8 cellular contexts compared by ENCODE assay signal in genomic region chr11:67374571-67375276, GRCh38. TPM values are rescaled to one million over a fixed set of nuclear protein-coding genes. Genes with fewer than 3 reads are reported as not detected.
DNase-seq lines count a peak whose midpoint lies in the region; ATAC-seq and TF ChIP-seq lines count a peak whose summit lies in the region.

No MANE protein-coding gene starts in this region.

- H3K36me3 ChIP-seq in HUES64 (ENCODE audit: insufficient read depth, low read length) = no peaks in the 10 kb centered on the region
- no peaks in the 10 kb centered on the region for H3K36me3 ChIP-seq in naive thymus-derived CD4-positive, alpha-beta T cell (ENCODE audit: control insufficient read depth in 2 of 3, insufficient read depth in 3 of 3, low read length in 3 of 3)

- H3K27ac ChIP-seq in HUES64 (ENCODE audit: low read depth, low read length) = peak overlapping the region; percentile 75
- no peak overlapping the region for H3K27ac ChIP-seq in naive thymus-derived CD4-positive, alpha-beta T cell (ENCODE audit: low read depth, low read length)

- no peaks in the 10 kb centered on the region for H3K9me3 ChIP-seq in HUES64 (ENCODE audit: insufficient read depth, low read depth, low read length)
- H3K9me3 ChIP-seq in naive thymus-derived CD4-positive, alpha-beta T cell (ENCODE audit: control insufficient read depth in 2 of 3, low read length in 3 of 3) = no peaks in the 10 kb centered on the region

- H3K27me3 Mint-ChIP-seq in naive thymus-derived CD4-positive, alpha-beta T cell = peaks cover 0 to 54% (median 14%) of the 10 kb centered on the region in 5 donors

- H3K36me3 Mint-ChIP-seq in naive thymus-derived CD4-positive, alpha-beta T cell = peaks cover 0 to 3% (median 0%) of the 10 kb centered on the region in 5 donors

- peaks cover 17 to 35% (median 27%) of the 10 kb centered on the region in 7 donors for H3K4me1 Mint-ChIP-seq in naive thymus-derived CD4-positive, alpha-beta T cell

- H3K4me3 ChIP-seq in AG09309 (ENCODE audit: control insufficient read depth, low read depth, low read length) = peak overlapping the region; percentile 23
- H3K4me3 ChIP-seq in HUES64 (ENCODE audit: low read length) = peak overlapping the region; percentile 61
- H3K4me3 ChIP-seq in choroid plexus epithelial cell (ENCODE audit: low read depth, low read length) = peak overlapping the region; percentile 2
- peak overlapping the region; percentile 64 for H3K4me3 ChIP-seq in naive thymus-derived CD4-positive, alpha-beta T cell (ENCODE audit: low read length)

- peak overlapping the region; percentile 74 to 98 (median 86) for H3K4me3 Mint-ChIP-seq in naive thymus-derived CD4-positive, alpha-beta T cell

- ATAC-seq in naive thymus-derived CD4-positive, alpha-beta T cell = no peak
- no peak for ATAC-seq in HG02642 (IDR thresholded peaks at IDR 0.05; ENCODE audit: poor library complexity, unreplicated experiment)

- TF ChIP-seq CTCF in AG09309 (IDR thresholded peaks at IDR 0.05; ENCODE audit: control insufficient read depth, insufficient read depth, low read depth, low read length, missing control alignments) (no peak), choroid plexus epithelial cell (conservative IDR thresholded peaks at IDR 0.05; ENCODE audit: low read depth, low read length) (no peak)

- intact Hi-C loops in naive thymus-derived CD4-positive, alpha-beta T cell (cut with micrococcal nuclease) = loop anchor here (1.0 kb wide), 3 partner anchors 8 to 21 kb away; partner anchors contain the start of gene POLD4 (in 1 of the 2)

- DNase-seq in AG09309 (ENCODE audit: low read depth) = no peak
- no peak for DNase-seq in choroid plexus epithelial cell (ENCODE audit: low read depth)
- DNase-seq in naive thymus-derived CD4-positive, alpha-beta T cell = no peak
- no peak for DNase-seq in NCI-H1417 treated with DMSO at 0.1 percent for 48 hours (lab: John Stamatoyannopoulos, UW)
- DNase-seq in NCI-H2029 treated with DMSO at 0.1 percent for 48 hours (lab: John Stamatoyannopoulos, UW) = no peak
- no peak for DNase-seq in GM19240 (ENCODE audit: insufficient read length, low spot score)

- CTCF ChIA-PET in naive thymus-derived CD4-positive, alpha-beta T cell (lab: Charles Lee) = interaction anchor here (0.6 to 21.2 kb wide), 3 partner anchors 18 to 63 kb away, joined by 3 to 495 read pairs (median 40); partner anchors contain the start of gene POLD4

- POLR2A ChIA-PET in naive thymus-derived CD4-positive, alpha-beta T cell (lab: Charles Lee) = interaction anchor here (1.3 to 16.2 kb wide), 3 partner anchors 17 to 29 kb away, joined by 5 to 272 read pairs (median 14); partner anchors contain the start of genes POLD4 and RAD9A

- peaks cover 40% of the 10 kb centered on the region for H3K4me1 ChIP-seq in HUES64 (ENCODE audit: insufficient read depth, low read length)
- H3K4me1 ChIP-seq in naive thymus-derived CD4-positive, alpha-beta T cell (ENCODE audit: control insufficient read depth in 2 of 2, insufficient read depth in 2 of 2, low read length in 2 of 2) = peaks cover 12 to 25% of the 10 kb centered on the region in 2 donors

- H3K9me3 Mint-ChIP-seq in naive thymus-derived CD4-positive, alpha-beta T cell = peaks cover 0 to 2% (median 0%) of the 10 kb centered on the region in 11 donors

- H3K9ac ChIP-seq in HUES64 (ENCODE audit: low read depth, low read length) = peak overlapping the region; percentile 57; the same call in 1 of the 2 replicates

- WGBS in HUES64 = 2% methylated on average over 7 of the region's 9 CpGs

- H3K27ac Mint-ChIP-seq in naive thymus-derived CD4-positive, alpha-beta T cell = peak overlapping the region in 2 of 9 donors; percentile 19 to 57

- peaks cover 48% of the 10 kb centered on the region for H3K27me3 ChIP-seq in HUES64 (ENCODE audit: insufficient read depth, low read length)
- peaks cover 0 to 5% of the 10 kb centered on the region in 2 donors for H3K27me3 ChIP-seq in naive thymus-derived CD4-positive, alpha-beta T cell (ENCODE audit: control insufficient read depth in 2 of 2, insufficient read depth in 2 of 2, low read length in 2 of 2)

RNA-seq across cellular contexts. Expression of gene CLCF1, which starts 1.3 kb away (rescaled TPM):
- 1.6 TPM for polyA plus RNA-seq in HUES64 (2013, experiment 1 of 2)
- polyA plus RNA-seq in HUES64 (2013, experiment 2 of 2) = 1.7 TPM
- 1 to 10 TPM in 2 of 5 experiments, under 1 TPM in 3; 0.32 to 7.8 (median 0.70) TPM for total RNA-seq in naive thymus-derived CD4-positive, alpha-beta T cell
- polyA plus RNA-seq in naive thymus-derived CD4-positive, alpha-beta T cell = not detected

RNA-seq across cellular contexts. Expression of gene RAD9A, which starts 17.1 kb away (rescaled TPM):
- polyA plus RNA-seq in HUES64 (2013, experiment 1 of 2) = 14.5 TPM
- 17.0 TPM for polyA plus RNA-seq in HUES64 (2013, experiment 2 of 2)
- 10 to 100 TPM; 25.6 to 48.0 (median 45.0) TPM for total RNA-seq in naive thymus-derived CD4-positive, alpha-beta T cell
- 1 to 10 TPM; 6.3 to 7.2 TPM for polyA plus RNA-seq in naive thymus-derived CD4-positive, alpha-beta T cell

RNA-seq across cellular contexts. Expression of gene POLD4, which starts 21.4 kb away (rescaled TPM):
- polyA plus RNA-seq in HUES64 (2013, experiment 1 of 2) = 16.3 TPM
- polyA plus RNA-seq in HUES64 (2013, experiment 2 of 2) = 19.7 TPM
- total RNA-seq in naive thymus-derived CD4-positive, alpha-beta T cell = 100 to 1,000 TPM in 1 of 5 experiments, 10 to 100 TPM in 4; 59.9 to 104 (median 76.1) TPM
- 100 to 1,000 TPM in 1 of 2 donors, 10 to 100 TPM in 1; 98.9 to 116 TPM for polyA plus RNA-seq in naive thymus-derived CD4-positive, alpha-beta T cell

RNA-seq across cellular contexts. Expression of gene PPP1CA, which starts 26.9 kb away (rescaled TPM):
- 198 TPM for polyA plus RNA-seq in HUES64 (2013, experiment 1 of 2)
- polyA plus RNA-seq in HUES64 (2013, experiment 2 of 2) = 197 TPM
- total RNA-seq in naive thymus-derived CD4-positive, alpha-beta T cell = 100 to 1,000 TPM in 4 of 5 experiments, 10 to 100 TPM in 1; 83.0 to 339 (median 122) TPM
- polyA plus RNA-seq in naive thymus-derived CD4-positive, alpha-beta T cell = 100 to 1,000 TPM; 350 to 363 TPM

RNA-seq across cellular contexts. Expression of gene TBC1D10C, which starts 29.2 kb away (rescaled TPM):
- 0.90 TPM for polyA plus RNA-seq in HUES64 (2013, experiment 1 of 2)
- polyA plus RNA-seq in HUES64 (2013, experiment 2 of 2) = 1.6 TPM
- total RNA-seq in naive thymus-derived CD4-positive, alpha-beta T cell = 100 to 1,000 TPM; 243 to 425 (median 346) TPM
- polyA plus RNA-seq in naive thymus-derived CD4-positive, alpha-beta T cell = 100 to 1,000 TPM; 225 to 366 TPM

Comparison
In these comparisons a context has a peak if more than half of its experiments do, and no peak if none do; other contexts are left out.
1. H3K4me3 ChIP-seq: peak in every context shown above with its lines; median percentile 64 in naive thymus-derived CD4-positive, alpha-beta T cell; 61 in HUES64; 23 in AG09309; 2 in choroid plexus epithelial cell.